In the genomic region with DNA sequence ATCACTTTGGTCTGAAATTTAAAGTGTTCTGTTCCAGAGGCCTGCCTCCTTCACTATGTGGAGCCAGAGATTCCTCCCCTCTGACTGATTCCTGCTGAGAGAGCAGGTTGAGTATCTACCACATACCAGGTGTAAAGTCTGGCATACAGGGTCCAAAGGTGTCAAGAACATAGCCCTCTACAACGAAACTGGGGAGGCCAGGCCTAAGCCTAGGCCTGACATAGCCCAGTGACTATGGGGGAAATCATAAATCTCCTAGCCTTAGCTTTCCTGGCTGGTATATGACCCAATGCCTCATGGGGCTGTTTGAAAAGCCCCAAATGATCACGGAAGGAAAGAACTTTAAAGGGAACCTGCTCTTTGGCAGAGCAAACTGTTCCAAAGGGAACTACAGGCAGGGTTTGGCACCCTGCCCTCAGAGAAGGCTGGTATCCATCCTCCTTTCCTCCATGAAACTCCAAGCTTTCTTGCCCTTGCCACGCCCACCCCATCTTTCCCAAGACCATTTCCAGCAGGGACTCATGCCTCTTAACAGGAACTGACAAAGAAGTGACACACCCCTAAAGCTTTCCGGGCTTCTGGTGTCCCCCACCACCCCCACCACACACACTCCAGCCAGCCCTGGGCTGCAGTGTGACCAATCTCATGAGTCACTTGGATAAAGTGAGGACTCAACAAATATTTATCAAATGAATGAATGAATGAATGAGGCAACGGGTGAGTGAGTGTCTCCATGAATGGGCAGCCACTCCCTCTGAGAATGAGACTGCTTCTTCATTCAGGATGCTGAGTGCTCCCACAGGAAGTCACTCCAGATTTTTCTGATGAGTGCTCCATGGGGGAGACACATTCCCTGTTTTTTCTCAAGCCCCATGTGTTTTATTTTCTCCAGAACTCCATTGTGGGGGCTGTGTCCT, we compare ENCODE assay signal across 8 cellular contexts.
DNase-seq lines count a peak whose midpoint lies in the region; ATAC-seq and TF ChIP-seq lines count a peak whose summit lies in the region.

No MANE protein-coding gene starts in this region.

- H3K36me3 Mint-ChIP-seq in Caco-2 (ENCODE audit: insufficient read depth, unreplicated experiment): no peaks in the 10 kb centered on the region

- H3K4me1 ChIP-seq in Caco-2 (peaks cover 56% of the 10 kb centered on the region), RWPE2 (ENCODE audit: insufficient read depth, poor library complexity, severe bottlenecking) (peaks cover 28% of the 10 kb centered on the region)

- BruUV-seq in Caco-2 (replicated peaks; lab: Mats Ljungman, UMichigan): no TSS peak

- H3K9me3 ChIP-seq in Caco-2 (no peaks in the 10 kb centered on the region), RWPE2 (ENCODE audit: severe bottlenecking) (no peaks in the 10 kb centered on the region)

- DNase-seq in Caco-2: no peak
- peak; percentile 96 for DNase-seq in RWPE2 (ENCODE audit: low spot score)
- peak; percentile 96 for DNase-seq in fibroblast of pulmonary artery (ENCODE audit: low read depth)
- peak; percentile 17 for DNase-seq in pons (ENCODE audit: low spot score)
- no peak for DNase-seq in NCI-H146 (lab: John Stamatoyannopoulos, UW)
- DNase-seq in GM13977 (ENCODE audit: low spot score): no peak

- intact Hi-C loops in Caco-2 (cut with micrococcal nuclease; ENCODE audit: unreplicated experiment): loop anchor here (5.0 kb wide), 1 partner anchor 42 kb away; no protein-coding TSS in a partner anchor

- H3K27ac Mint-ChIP-seq in Caco-2 (ENCODE audit: unreplicated experiment): peak overlapping the region; percentile 69

- H3K4me1 Mint-ChIP-seq in Caco-2 (ENCODE audit: low read depth, unreplicated experiment): peaks cover 44% of the 10 kb centered on the region

- CTCF ChIA-PET in Caco-2 (lab: Charles Lee): no interaction called here

- H3K27me3 ChIP-seq in Caco-2 (replicated peaks; ENCODE audit: control insufficient read depth, insufficient read depth, low read length) (no peaks in the 10 kb centered on the region), RWPE2 (ENCODE audit: insufficient read depth, poor library complexity, severe bottlenecking) (no peaks in the 10 kb centered on the region)

- in situ Hi-C loops in GM13977 (cut with MboI; ENCODE audit: low pct_unique_long_range_greater_than_20kb, low sequenced_read_pairs, unreplicated experiment): no loop called here

- no peak overlapping the region for H3K4me3 ChIP-seq in Caco-2 (ENCODE audit: low read depth, low read length)
- H3K4me3 ChIP-seq in RWPE2 (ENCODE audit: severe bottlenecking): no peak overlapping the region
- H3K4me3 ChIP-seq in fibroblast of pulmonary artery (replicated peaks; ENCODE audit: low read depth, low read length): no peak overlapping the region

- TF ChIP-seq CTCF in Caco-2 (IDR thresholded peaks at IDR 0.05; ENCODE audit: insufficient read depth in 1 of 2, low read depth in 1 of 2, low read length in 1 of 2, severe bottlenecking in 1 of 2, unreplicated experiment in 1 of 2): no peak
- no peak for TF ChIP-seq CTCF in RWPE2 (IDR thresholded peaks at IDR 0.05; ENCODE audit: poor library complexity, severe bottlenecking)
- TF ChIP-seq CTCF in fibroblast of pulmonary artery (IDR thresholded peaks at IDR 0.05; ENCODE audit: low read length, missing control alignments): no peak
- TF ChIP-seq CTCF in GM13977 (IDR thresholded peaks at IDR 0.05; ENCODE audit: extremely low read depth, insufficient read depth, missing control alignments): no peak

- peak; percentile 88 for ATAC-seq in RWPE2 (ENCODE audit: low read depth)
- ATAC-seq in GM18870 (IDR thresholded peaks at IDR 0.05; ENCODE audit: unreplicated experiment): no peak
- no peak for ATAC-seq in HG02763 (IDR thresholded peaks at IDR 0.05; ENCODE audit: unreplicated experiment)

- no peaks in the 10 kb centered on the region for H3K9me3 Mint-ChIP-seq in Caco-2 (ENCODE audit: unreplicated experiment)

- H3K27ac ChIP-seq in RWPE2 (ENCODE audit: poor library complexity, severe bottlenecking): peak overlapping the region; percentile 90

- POLR2A ChIA-PET in Caco-2 (lab: Charles Lee): no interaction called here

- no peaks in the 10 kb centered on the region for H3K27me3 Mint-ChIP-seq in Caco-2 (ENCODE audit: insufficient read depth, unreplicated experiment)

- H3K36me3 ChIP-seq in Caco-2 (ENCODE audit: control insufficient read depth, insufficient read depth, low read length) (no peaks in the 10 kb centered on the region), RWPE2 (ENCODE audit: low read depth) (no peaks in the 10 kb centered on the region)

- H3K4me3 Mint-ChIP-seq in Caco-2 (ENCODE audit: unreplicated experiment): no peak overlapping the region

Comparison
In these comparisons a context has a peak if more than half of its experiments do, and no peak if none do; other contexts are left out.
1. DNase-seq: peak in RWPE2 (single experiment), fibroblast of pulmonary artery (single experiment) and pons (single experiment); none in Caco-2 (0 of 2), NCI-H146 (single experiment) and GM13977 (single experiment).